1 cellular context compared by ENCODE assay signal in the genomic region with DNA sequence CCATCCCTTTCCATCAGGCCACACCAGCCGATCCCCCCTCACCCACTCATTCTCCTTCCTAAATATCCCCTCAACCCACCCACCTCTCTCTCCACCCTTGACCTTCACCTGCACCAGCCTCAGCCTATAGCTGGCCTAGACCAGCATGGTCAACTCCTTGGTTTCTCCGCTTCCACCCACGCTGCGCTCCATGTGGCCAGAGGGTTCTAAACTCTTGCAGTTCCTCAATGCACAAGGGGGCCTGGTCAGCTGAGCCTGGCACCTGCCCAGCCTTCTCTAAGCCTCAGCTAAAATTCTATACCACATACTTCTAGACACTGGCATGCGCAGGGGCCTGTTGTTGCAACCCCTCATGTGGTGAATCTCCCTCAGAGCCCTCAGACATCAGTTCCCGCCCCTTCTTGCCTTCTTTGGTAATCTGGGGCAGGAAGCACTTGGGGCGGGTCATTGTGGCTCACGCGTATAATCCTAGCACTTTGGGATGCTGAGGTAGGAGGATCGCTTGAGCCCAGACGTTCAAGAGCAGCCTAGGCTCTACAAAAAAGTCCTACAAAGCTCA.
TF ChIP-seq lines count a peak whose summit lies in the region.

No MANE protein-coding gene starts in this region.

TF ChIP-seq in HepG2, 621 proteins besides CTCF, POLR2A, EP300 and RAD21:
- TF ChIP-seq SRF (IDR thresholded peaks at IDR 0.05; ENCODE audit: low read depth, low read length), result peak; percentile 41; the same call in 1 of the 2 replicates
- TF ChIP-seq, protein P1, sequence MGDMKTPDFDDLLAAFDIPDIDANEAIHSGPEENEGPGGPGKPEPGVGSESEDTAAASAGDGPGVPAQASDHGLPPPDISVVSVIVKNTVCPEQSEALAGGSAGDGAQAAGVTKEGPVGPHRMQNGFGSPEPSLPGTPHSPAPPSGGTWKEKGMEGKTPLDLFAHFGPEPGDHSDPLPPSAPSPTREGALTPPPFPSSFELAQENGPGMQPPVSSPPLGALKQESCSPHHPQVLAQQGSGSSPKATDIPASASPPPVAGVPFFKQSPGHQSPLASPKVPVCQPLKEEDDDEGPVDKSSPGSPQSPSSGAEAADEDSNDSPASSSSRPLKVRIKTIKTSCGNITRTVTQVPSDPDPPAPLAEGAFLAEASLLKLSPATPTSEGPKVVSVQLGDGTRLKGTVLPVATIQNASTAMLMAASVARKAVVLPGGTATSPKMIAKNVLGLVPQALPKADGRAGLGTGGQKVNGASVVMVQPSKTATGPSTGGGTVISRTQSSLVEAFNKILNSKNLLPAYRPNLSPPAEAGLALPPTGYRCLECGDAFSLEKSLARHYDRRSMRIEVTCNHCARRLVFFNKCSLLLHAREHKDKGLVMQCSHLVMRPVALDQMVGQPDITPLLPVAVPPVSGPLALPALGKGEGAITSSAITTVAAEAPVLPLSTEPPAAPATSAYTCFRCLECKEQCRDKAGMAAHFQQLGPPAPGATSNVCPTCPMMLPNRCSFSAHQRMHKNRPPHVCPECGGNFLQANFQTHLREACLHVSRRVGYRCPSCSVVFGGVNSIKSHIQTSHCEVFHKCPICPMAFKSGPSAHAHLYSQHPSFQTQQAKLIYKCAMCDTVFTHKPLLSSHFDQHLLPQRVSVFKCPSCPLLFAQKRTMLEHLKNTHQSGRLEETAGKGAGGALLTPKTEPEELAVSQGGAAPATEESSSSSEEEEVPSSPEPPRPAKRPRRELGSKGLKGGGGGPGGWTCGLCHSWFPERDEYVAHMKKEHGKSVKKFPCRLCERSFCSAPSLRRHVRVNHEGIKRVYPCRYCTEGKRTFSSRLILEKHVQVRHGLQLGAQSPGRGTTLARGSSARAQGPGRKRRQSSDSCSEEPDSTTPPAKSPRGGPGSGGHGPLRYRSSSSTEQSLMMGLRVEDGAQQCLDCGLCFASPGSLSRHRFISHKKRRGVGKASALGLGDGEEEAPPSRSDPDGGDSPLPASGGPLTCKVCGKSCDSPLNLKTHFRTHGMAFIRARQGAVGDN (CRISPR knock-in tag; IDR thresholded peaks at IDR 0.05), result no peak
